ENCODE assay signal across 8 cellular contexts in the genomic region with DNA sequence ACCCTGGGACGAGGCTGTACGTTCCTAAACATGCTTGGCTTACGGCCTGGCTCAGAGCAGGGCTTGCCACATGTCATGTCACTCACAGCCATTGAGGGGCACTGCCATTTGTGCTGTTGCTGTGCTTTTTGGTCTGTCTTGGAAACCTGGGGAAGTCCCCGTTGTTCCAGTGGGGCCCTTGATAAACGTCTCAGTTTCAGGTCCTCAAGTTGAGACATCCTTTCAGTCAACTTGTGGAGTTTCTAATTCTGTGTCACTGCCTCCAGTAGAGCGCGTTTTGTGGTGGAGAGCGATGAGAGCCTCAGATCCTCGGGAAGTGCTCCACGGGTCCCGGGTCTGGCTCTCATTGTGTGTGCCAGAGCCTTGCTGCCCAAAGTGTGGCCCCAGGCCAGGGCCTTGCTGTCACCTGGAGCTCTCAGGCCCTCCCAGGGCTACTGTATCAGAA. TPM values are rescaled to one million over a fixed set of nuclear protein-coding genes. Genes with fewer than 3 reads are reported as not detected.
DNase-seq lines count a peak whose midpoint lies in the region; ATAC-seq and TF ChIP-seq lines count a peak whose summit lies in the region.

No MANE protein-coding gene starts in this region.

- H3K9me3 ChIP-seq in Peyer's patch (no peaks in the 10 kb centered on the region), left lung (no peaks in the 10 kb centered on the region), BE2C (no peaks in the 10 kb centered on the region), thyroid gland (no peaks in the 10 kb centered on the region)

- peak overlapping the region in 2 of 4 donors; percentile 68 to 80 for H3K27ac ChIP-seq in Peyer's patch
- H3K27ac ChIP-seq in left lung: no peak overlapping the region
- no peak overlapping the region for H3K27ac ChIP-seq in thyroid gland

- no peak for TF ChIP-seq POLR2A in Peyer's patch (IDR thresholded peaks at IDR 0.05)
- no peak for TF ChIP-seq POLR2A in thyroid gland (IDR thresholded peaks at IDR 0.05)

- peak; percentile 99 for ATAC-seq in GM18517 (IDR thresholded peaks at IDR 0.05; ENCODE audit: unreplicated experiment)
- peak; percentile 99 for ATAC-seq in HG02678 (IDR thresholded peaks at IDR 0.05; ENCODE audit: unreplicated experiment)
- ATAC-seq in left lung: no peak

- H3K4me1 ChIP-seq in Peyer's patch (peaks cover 0 to 4% (median 0%) of the 10 kb centered on the region in 4 donors), left lung (no peaks in the 10 kb centered on the region), BE2C (no peaks in the 10 kb centered on the region), thyroid gland (no peaks in the 10 kb centered on the region)

- H3K36me3 ChIP-seq in Peyer's patch (no peaks in the 10 kb centered on the region), left lung (no peaks in the 10 kb centered on the region), BE2C (no peaks in the 10 kb centered on the region), thyroid gland (no peaks in the 10 kb centered on the region)

- H3K27me3 ChIP-seq in Peyer's patch (no peaks in the 10 kb centered on the region), left lung (no peaks in the 10 kb centered on the region), BE2C (peaks cover 1% of the 10 kb centered on the region; the same call in 1 of the 2 replicates), thyroid gland (no peaks in the 10 kb centered on the region)

- H3K4me3 ChIP-seq in Peyer's patch: no peak overlapping the region
- no peak overlapping the region for H3K4me3 ChIP-seq in left lung
- H3K4me3 ChIP-seq in BE2C (ENCODE audit: low read depth, low read length): no peak overlapping the region
- no peak overlapping the region for H3K4me3 ChIP-seq in thyroid gland (replicated peaks in 1 of 3)

- DNase-seq in Peyer's patch (peak in 2 of 3 donors; percentile 81 to 88), iPS-NIHi7 (ENCODE audit: extremely low spot score) (peak; percentile 18), left lung (no peak), BE2C (no peak), thyroid gland (no peak), ureter (ENCODE audit: low spot score) (no peak)

- intact Hi-C loops in left lung (cut with DNase I) (no loop called here), thyroid gland (cut with DNase I) (no loop called here)

- WGBS in thyroid gland, 2 donors: 73 to 77% methylated on average over 10 of the region's 11 CpGs

- TF ChIP-seq CTCF in Peyer's patch (IDR thresholded peaks at IDR 0.05) (peak in 4 of 6 experiments; percentile 5 to 51 (median 40)), left lung (IDR thresholded peaks at IDR 0.05) (no peak), BE2C (IDR thresholded peaks at IDR 0.05; ENCODE audit: low read depth, low read length) (no peak), thyroid gland (IDR thresholded peaks at IDR 0.05) (no peak)

RNA-seq across cellular contexts. Expression of a gene that starts 43.0 kb away (rescaled TPM):
- 1 to 10 TPM in 1 of 4 donors, under 1 TPM in 1, not detected in 2; 0.67 to 5.0 TPM for total RNA-seq in Peyer's patch
- total RNA-seq in left lung: under 1 TPM in 1 of 2 donors, not detected in 1; 0.71 TPM
- polyA plus RNA-seq in BE2C (2012; ENCODE audit: insufficient read depth, insufficient read length, low read depth): not detected
- total RNA-seq in thyroid gland: under 1 TPM in 1 of 4 donors, not detected in 3; 0.78 TPM
- not detected for total RNA-seq in ureter

Comparison
In these comparisons a context has a peak if more than half of its experiments do, and no peak if none do; other contexts are left out.
1. DNase-seq: peak in Peyer's patch (2 of 3) and iPS-NIHi7 (single experiment); none in left lung (0 of 2), BE2C (single experiment), thyroid gland (0 of 2) and ureter (single experiment).
2. CTCF ChIP-seq: peak in Peyer's patch (4 of 6); none in left lung (0 of 2), BE2C (single experiment) and thyroid gland (0 of 6).